8 cellular contexts compared by ENCODE assay signal in genomic region chr16:56916571-56917403, GRCh38.
DNase-seq lines count a peak whose midpoint lies in the region; ATAC-seq and TF ChIP-seq lines count a peak whose summit lies in the region.

No MANE protein-coding gene starts in this region.

- H3K27ac Mint-ChIP-seq in stimulated activated effector memory CD8-positive, alpha-beta T cell treated with anti-CD3 and anti-CD28 coated beads, Interleukin-12 subunit alpha, Interleukin-12 subunit beta, amount 100 ng/mL, for 72 hours = peak overlapping the region; percentile 73

- no peaks in the 10 kb centered on the region for H3K9me3 Mint-ChIP-seq in stimulated activated effector memory CD8-positive, alpha-beta T cell treated with anti-CD3 and anti-CD28 coated beads, Interleukin-12 subunit alpha, Interleukin-12 subunit beta, amount 100 ng/mL, for 72 hours

- ATAC-seq in GM21381 (IDR thresholded peaks at IDR 0.05; ENCODE audit: unreplicated experiment) (peak; percentile 69), HG03565 (IDR thresholded peaks at IDR 0.05; ENCODE audit: unreplicated experiment) (peak; percentile 75)
- ATAC-seq in stimulated activated effector memory CD8-positive, alpha-beta T cell treated with anti-CD3 and anti-CD28 coated beads, Interleukin-12 subunit alpha, Interleukin-12 subunit beta, amount 100 ng/mL, for 72 hours = peak; percentile 82

- peak overlapping the region; percentile 35 to 67 for H3K27ac ChIP-seq in coronary artery

- H3K36me3 Mint-ChIP-seq in stimulated activated effector memory CD8-positive, alpha-beta T cell treated with anti-CD3 and anti-CD28 coated beads, Interleukin-12 subunit alpha, Interleukin-12 subunit beta, amount 100 ng/mL, for 72 hours = no peaks in the 10 kb centered on the region

- DNase-seq in GM10266 (ENCODE audit: extremely low spot score) = peak; percentile 73
- DNase-seq in coronary artery (ENCODE audit: low spot score) = no peak
- DNase-seq in stimulated activated effector memory CD8-positive, alpha-beta T cell treated with anti-CD3 and anti-CD28 coated beads, Interleukin-12 subunit alpha, Interleukin-12 subunit beta, amount 100 ng/mL, for 72 hours (ENCODE audit: low spot score in 2 of 2) = peak in 1 of 2 donors; percentile 63
- no peak for DNase-seq in SHP77 treated with DMSO at 0.1 percent for 48 hours (lab: John Stamatoyannopoulos, UW)
- no peak for DNase-seq in SKM-1 treated with dmso at 0.1 percent for 144 hours (lab: John Stamatoyannopoulos, UW; ENCODE audit: unreplicated experiment)
- no peak for DNase-seq in NCI-H774 (lab: John Stamatoyannopoulos, UW)

- H3K4me3 ChIP-seq in coronary artery = no peak overlapping the region

- TF ChIP-seq CTCF in GM10266 (IDR thresholded peaks at IDR 0.05; ENCODE audit: control insufficient read depth, insufficient read depth, low read depth, missing control alignments) (no peak), coronary artery (IDR thresholded peaks at IDR 0.05) (no peak)

- peak overlapping the region; percentile 22 for H3K4me3 Mint-ChIP-seq in stimulated activated effector memory CD8-positive, alpha-beta T cell treated with anti-CD3 and anti-CD28 coated beads, Interleukin-12 subunit alpha, Interleukin-12 subunit beta, amount 100 ng/mL, for 72 hours

- H3K4me1 Mint-ChIP-seq in stimulated activated effector memory CD8-positive, alpha-beta T cell treated with anti-CD3 and anti-CD28 coated beads, Interleukin-12 subunit alpha, Interleukin-12 subunit beta, amount 100 ng/mL, for 72 hours = peaks cover 42% of the 10 kb centered on the region
